ENCODE assay signal across 15 cellular contexts in genomic region chr4:14465498-14465897, GRCh38.
DNase-seq lines count a peak whose midpoint lies in the region; ATAC-seq and TF ChIP-seq lines count a peak whose summit lies in the region.
"Had no signal": no experiment of that assay in that cellular context is flagged by ENCODE, and none has a peak within 500 bp of the region (broad histone marks: within the 10 kb centered on the region; RNA-seq: fewer than 3 reads in every experiment).

No MANE protein-coding gene starts in this region.

- no peak for TF ChIP-seq CTCF in heart right ventricle (IDR thresholded peaks at IDR 0.05)

- intact Hi-C loops in heart right ventricle (cut with DNase I) (loop anchor here in 1 of 10 donors (10.0 kb wide), 1 partner anchor 249 kb away; no protein-coding TSS in a partner anchor), right cardiac atrium (cut with DNase I) (no loop called here)

- peak; percentile 74 to 99 (median 97) for ATAC-seq in heart right ventricle
- ATAC-seq in right cardiac atrium: peak; percentile 91 to 92
- ATAC-seq: GM23338 had no signal

- H3K27me3 ChIP-seq in heart right ventricle: no peaks in the 10 kb centered on the region
- H3K27me3 ChIP-seq in right cardiac atrium (ENCODE audit: control insufficient read depth, insufficient read depth): no peaks in the 10 kb centered on the region
- H3K27me3 ChIP-seq: BLaER1 had no signal

- peak overlapping the region in 5 of 10 donors; percentile 17 to 61 (median 37) for H3K27ac ChIP-seq in heart right ventricle
- no peak overlapping the region for H3K27ac ChIP-seq in right cardiac atrium (ENCODE audit: low read length)
- H3K27ac ChIP-seq: BLaER1 had no signal

- peaks cover 0 to 8% (median 0%) of the 10 kb centered on the region in 9 donors for H3K4me1 ChIP-seq in heart right ventricle
- H3K4me1 ChIP-seq in right cardiac atrium (ENCODE audit: control insufficient read depth, insufficient read depth, low read length): no peaks in the 10 kb centered on the region
- H3K4me1 ChIP-seq: BLaER1 had no signal

- no peaks in the 10 kb centered on the region for H3K9me3 ChIP-seq in heart right ventricle
- H3K9me3 ChIP-seq in right cardiac atrium (ENCODE audit: control insufficient read depth, low read length): no peaks in the 10 kb centered on the region
- H3K9me3 ChIP-seq: BLaER1 had no signal

- 37 to 47% methylated on average over 5 of the region's 5 CpGs for WGBS in heart right ventricle, 2 donors
- WGBS in right cardiac atrium: 33% methylated on average over 5 of the region's 5 CpGs

- DNase-seq in NCI-H748 (lab: John Stamatoyannopoulos, UW; ENCODE audit: unreplicated experiment): peak; percentile 32
- no peak for DNase-seq in NCI-H748 treated with DMSO at 0.1 percent for 48 hours (lab: John Stamatoyannopoulos, UW)
- peak; percentile 70 for DNase-seq in NCI-H2081 treated with DMSO at 0.1 percent for 48 hours (lab: John Stamatoyannopoulos, UW)
- DNase-seq in heart right ventricle: peak in 1 of 2 donors; percentile 36
- DNase-seq in right cardiac atrium: no peak
- DNase-seq in germinal center (ENCODE audit: low spot score): no peak
- no peak for DNase-seq in NCI-H1105 (lab: John Stamatoyannopoulos, UW)
- DNase-seq: 8988T; CD4-positive, alpha-beta memory T cell; DMS153; DMS79; GDM1; HCEC 1CT had no signal

- H3K4me3 ChIP-seq in heart right ventricle: no peak overlapping the region
- no peak overlapping the region for H3K4me3 ChIP-seq in right cardiac atrium (ENCODE audit: low read length)
- H3K4me3 ChIP-seq: BLaER1, GM23338 had no signal

- H3K36me3 ChIP-seq in heart right ventricle: no peaks in the 10 kb centered on the region
- H3K36me3 ChIP-seq: BLaER1 had no signal

Comparison
In these comparisons a context has a peak if more than half of its experiments do, and no peak if none do; other contexts are left out.
1. DNase-seq: peak in NCI-H748 (single experiment) and NCI-H2081 treated with DMSO at 0.1 percent for 48 hours (single experiment); none in NCI-H748 treated with DMSO at 0.1 percent for 48 hours (single experiment), right cardiac atrium (0 of 3), germinal center (single experiment) and NCI-H1105 (single experiment).